16 cellular contexts compared by ENCODE assay signal in genomic region chr2:66463206-66463605, GRCh38. TPM values are rescaled to one million over a fixed set of nuclear protein-coding genes. Genes with fewer than 3 reads are reported as not detected.
"Had no signal": no experiment of that assay in that cellular context is flagged by ENCODE, and none has a peak within 500 bp of the region (broad histone marks: within the 10 kb centered on the region; RNA-seq: fewer than 3 reads in every experiment).

No MANE protein-coding gene starts in this region.

- H3K4me1 ChIP-seq: prostate gland had no signal

- H3K27me3 Mint-ChIP-seq: activated CD4-positive, alpha-beta memory T cell treated with anti-CD3 and anti-CD28 coated beads, Interleukin-2, amount 10 ng/mL, durations not matched to agents 7 days and 5 days; activated naive CD8-positive, alpha-beta T cell treated with anti-CD3 and anti-CD28 coated beads, Interleukin-2, amount 10 ng/mL, durations not matched to agents 7 days and 5 days had no signal

- H3K9me3 Mint-ChIP-seq: activated CD4-positive, alpha-beta memory T cell treated with anti-CD3 and anti-CD28 coated beads, Interleukin-2, amount 10 ng/mL, durations not matched to agents 7 days and 5 days; activated naive CD8-positive, alpha-beta T cell treated with anti-CD3 and anti-CD28 coated beads, Interleukin-2, amount 10 ng/mL, durations not matched to agents 7 days and 5 days; activated T-cell treated with anti-CD3 and anti-CD28 coated beads, Interleukin-2, amount 50 U/mL, for 72 hours had no signal

- H3K4me3 ChIP-seq: left lung, prostate gland, right lobe of liver had no signal

- H3K4me1 Mint-ChIP-seq: activated CD4-positive, alpha-beta memory T cell treated with anti-CD3 and anti-CD28 coated beads, Interleukin-2, amount 10 ng/mL, durations not matched to agents 7 days and 5 days; activated CD4-positive, alpha-beta T cell treated with anti-CD3 and anti-CD28 coated beads for 36 hours; activated naive CD8-positive, alpha-beta T cell treated with anti-CD3 and anti-CD28 coated beads, Interleukin-2, amount 10 ng/mL, durations not matched to agents 7 days and 5 days; T-cell had no signal

- DNase-seq: activated CD4-positive, alpha-beta memory T cell treated with anti-CD3 and anti-CD28 coated beads, Interleukin-2, amount 10 ng/mL, durations not matched to agents 7 days and 5 days; activated CD4-positive, alpha-beta T cell treated with anti-CD3 and anti-CD28 coated beads for 36 hours; activated gamma-delta T cell treated with Interleukin-2 at 50 U/mL for 16 hours; activated naive CD8-positive, alpha-beta T cell treated with anti-CD3 and anti-CD28 coated beads, Interleukin-2, amount 10 ng/mL, durations not matched to agents 7 days and 5 days; activated T-cell treated with anti-CD3 and anti-CD28 coated beads, Interleukin-2, amount 50 U/mL, for 72 hours; aorta; islet precursor cell; left lung; right lobe of liver; stimulated activated CD4-positive, alpha-beta T cell treated with anti-CD3 and anti-CD28 coated beads, Interleukin-4, amount 100 ng/mL, for 1 hour; stimulated activated CD8-positive, alpha-beta memory T cell treated with anti-CD3 and anti-CD28 coated beads, Interleukin-4, amount 100 ng/mL, for 48 hours; stimulated activated naive CD8-positive, alpha-beta T cell treated with anti-CD3 and anti-CD28 coated beads, Interleukin-15, Interleukin-2, amounts not matched to agents 100 U/mL and 50 U/mL, for 24 hours; T-cell; T1000 had no signal

- H3K9me3 ChIP-seq: left lung, prostate gland, right lobe of liver had no signal

- H3K36me3 ChIP-seq: left lung, prostate gland, right lobe of liver had no signal

- H3K4me3 Mint-ChIP-seq: activated CD4-positive, alpha-beta memory T cell treated with anti-CD3 and anti-CD28 coated beads, Interleukin-2, amount 10 ng/mL, durations not matched to agents 7 days and 5 days; activated CD4-positive, alpha-beta T cell treated with anti-CD3 and anti-CD28 coated beads for 36 hours; activated naive CD8-positive, alpha-beta T cell treated with anti-CD3 and anti-CD28 coated beads, Interleukin-2, amount 10 ng/mL, durations not matched to agents 7 days and 5 days; activated T-cell treated with anti-CD3 and anti-CD28 coated beads, Interleukin-2, amount 50 U/mL, for 72 hours; T-cell had no signal

- ATAC-seq: activated CD4-positive, alpha-beta T cell treated with anti-CD3 and anti-CD28 coated beads for 36 hours; activated T-cell treated with anti-CD3 and anti-CD28 coated beads, Interleukin-2, amount 50 U/mL, for 72 hours; left lung; stimulated activated naive CD8-positive, alpha-beta T cell treated with anti-CD3 and anti-CD28 coated beads, Interleukin-15, Interleukin-2, amounts not matched to agents 100 U/mL and 50 U/mL, for 24 hours; T-cell had no signal

- H3K27ac ChIP-seq: left lung, prostate gland, right lobe of liver, VCaP had no signal

- H3K27ac Mint-ChIP-seq: activated CD4-positive, alpha-beta memory T cell treated with anti-CD3 and anti-CD28 coated beads, Interleukin-2, amount 10 ng/mL, durations not matched to agents 7 days and 5 days; activated CD4-positive, alpha-beta T cell treated with anti-CD3 and anti-CD28 coated beads for 36 hours; activated naive CD8-positive, alpha-beta T cell treated with anti-CD3 and anti-CD28 coated beads, Interleukin-2, amount 10 ng/mL, durations not matched to agents 7 days and 5 days; activated T-cell treated with anti-CD3 and anti-CD28 coated beads, Interleukin-2, amount 50 U/mL, for 72 hours; T-cell had no signal

- H3K27me3 ChIP-seq: left lung, right lobe of liver had no signal

- H3K36me3 Mint-ChIP-seq: activated naive CD8-positive, alpha-beta T cell treated with anti-CD3 and anti-CD28 coated beads, Interleukin-2, amount 10 ng/mL, durations not matched to agents 7 days and 5 days; T-cell had no signal

RNA-seq across cellular contexts. Expression of gene MEIS1, which starts 28.3 kb away (rescaled TPM):
- total RNA-seq: activated CD4-positive, alpha-beta memory T cell treated with anti-CD3 and anti-CD28 coated beads, Interleukin-2, amount 10 ng/mL, durations not matched to agents 7 days and 5 days; activated CD4-positive, alpha-beta T cell treated with anti-CD3 and anti-CD28 coated beads for 36 hours; activated naive CD8-positive, alpha-beta T cell treated with anti-CD3 and anti-CD28 coated beads, Interleukin-2, amount 10 ng/mL, durations not matched to agents 7 days and 5 days had no signal
